In the genomic region with DNA sequence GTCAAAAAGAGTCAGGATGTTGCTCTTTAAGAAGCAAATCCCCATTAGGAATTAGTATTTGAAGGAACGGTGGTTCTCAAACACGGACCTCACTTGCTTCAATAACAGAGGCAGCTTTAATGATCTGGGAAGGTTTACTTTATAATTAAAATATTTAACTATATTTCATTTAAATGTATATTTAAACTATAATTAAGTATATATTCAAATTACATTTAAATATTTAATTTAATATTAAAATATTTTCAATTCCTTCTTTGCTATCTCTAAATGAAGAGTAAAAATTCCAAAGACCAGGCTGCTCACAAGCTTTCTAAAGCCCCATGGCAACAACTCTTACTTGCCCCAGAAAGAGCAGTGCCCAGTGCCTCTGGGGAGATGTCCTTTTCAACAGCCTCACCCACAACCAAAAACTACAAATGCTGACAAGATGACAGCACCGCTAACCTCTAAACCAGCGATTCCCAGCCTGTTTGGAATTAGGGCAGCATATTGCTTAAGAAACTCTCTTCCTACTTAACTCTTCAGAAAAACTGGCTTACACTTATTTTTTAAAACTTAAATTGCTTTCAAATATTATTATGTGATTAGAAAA, we compare ENCODE assay signal across 24 cellular contexts.
DNase-seq lines count a peak whose midpoint lies in the region; ATAC-seq, FAIRE-seq and TF ChIP-seq lines count a peak whose summit lies in the region.
"Had no signal": no experiment of that assay in that cellular context is flagged by ENCODE, and none has a peak within 500 bp of the region (broad histone marks: within the 10 kb centered on the region; RNA-seq: fewer than 3 reads in every experiment).

No MANE protein-coding gene starts in this region.

- H3K27ac Mint-ChIP-seq in brain (peak overlapping the region in 3 of 5 experiments; percentile 92 to 95 (median 93)), osteocyte (ENCODE audit: unreplicated experiment) (peak overlapping the region; percentile 76)
- H3K27ac Mint-ChIP-seq: B cell, H9 had no signal

- no peaks in the 10 kb centered on the region for H3K27me3 Mint-ChIP-seq in brain
- H3K27me3 Mint-ChIP-seq in osteocyte (ENCODE audit: unreplicated experiment), result no peaks in the 10 kb centered on the region

- no peaks in the 10 kb centered on the region for H3K36me3 ChIP-seq in BLaER1
- H3K36me3 ChIP-seq in kidney (ENCODE audit: control insufficient read depth in 1 of 2, insufficient read depth in 2 of 2, low read length in 2 of 2), result no peaks in the 10 kb centered on the region
- H3K36me3 ChIP-seq: SJSA1 had no signal

- H3K4me2 ChIP-seq in BLaER1, result peak overlapping the region; percentile 89
- H3K4me2 ChIP-seq: PC-9 had no signal

- H3K4me3 Mint-ChIP-seq in brain (peak overlapping the region in 3 of 5 experiments; percentile 42 to 74 (median 57)), osteocyte (ENCODE audit: unreplicated experiment) (no peak overlapping the region)
- H3K4me3 Mint-ChIP-seq: B cell, H9 had no signal

- no peak for ATAC-seq in HG03442 (IDR thresholded peaks at IDR 0.05; ENCODE audit: unreplicated experiment)
- ATAC-seq: Right ventricle myocardium inferior had no signal

- H4K20me1 ChIP-seq in BLaER1, result no peaks in the 10 kb centered on the region

- DNase-seq in kidney (no peak), osteocyte (ENCODE audit: extremely low spot score, unreplicated experiment) (no peak), SK-N-DZ (ENCODE audit: low spot score) (no peak), DMS 273 (lab: John Stamatoyannopoulos, UW; ENCODE audit: unreplicated experiment) (no peak)
- DNase-seq: Calu3, DMS153, DND-41, IMR-90, KG1, MM.1S, NCI-H1694, NCI-H2029 treated with DMSO at 0.1 percent for 48 hours, NCI-H446 treated with DMSO at 0.1 percent for 48 hours, NCI-H526, PC-9 had no signal

- H3K4me3 ChIP-seq in BLaER1, result no peak overlapping the region
- H3K4me3 ChIP-seq in kidney (ENCODE audit: low read length in 2 of 2), result no peak overlapping the region
- H3K4me3 ChIP-seq: PC-9, SJSA1 had no signal

- H3K36me3 Mint-ChIP-seq in brain, result no peaks in the 10 kb centered on the region
- no peaks in the 10 kb centered on the region for H3K36me3 Mint-ChIP-seq in osteocyte (ENCODE audit: unreplicated experiment)

- no peak overlapping the region for H3K9ac ChIP-seq in BLaER1
- no peak overlapping the region for H3K9ac ChIP-seq in kidney (ENCODE audit: low read length in 2 of 2)

- intact Hi-C loops in kidney (cut with DNase I), result no loop called here

- H3K4me1 ChIP-seq in BLaER1 (peaks cover 20% of the 10 kb centered on the region), kidney (ENCODE audit: control insufficient read depth in 1 of 2, insufficient read depth in 1 of 2, low read depth in 1 of 2, low read length in 2 of 2) (no peaks in the 10 kb centered on the region)
- H3K4me1 ChIP-seq: SJSA1 had no signal

- no peaks in the 10 kb centered on the region for H3K9me3 Mint-ChIP-seq in brain
- no peaks in the 10 kb centered on the region for H3K9me3 Mint-ChIP-seq in osteocyte (ENCODE audit: unreplicated experiment)
- H3K9me3 Mint-ChIP-seq: H9 had no signal

- H3K27ac ChIP-seq in BLaER1 (no peak overlapping the region), kidney (ENCODE audit: low read depth in 2 of 2, low read length in 2 of 2) (no peak overlapping the region)
- H3K27ac ChIP-seq: PC-9, SJSA1 had no signal

- peak; percentile 32 for FAIRE-seq in kidney (lab: Jason Lieb, UNC)
- FAIRE-seq: A204.1, GM19239 had no signal

- TF ChIP-seq CTCF in brain (conservative IDR thresholded peaks at IDR 0.05) (no peak), kidney (IDR thresholded peaks at IDR 0.05; ENCODE audit: borderline replicate concordance, extremely low read depth, insufficient read depth) (no peak), osteocyte (IDR thresholded peaks at IDR 0.05) (no peak)

- H3K4me1 Mint-ChIP-seq in brain (peaks cover 65% of the 10 kb centered on the region), osteocyte (ENCODE audit: unreplicated experiment) (peaks cover 48% of the 10 kb centered on the region)
- H3K4me1 Mint-ChIP-seq: B cell had no signal

- H3K9me3 ChIP-seq in BLaER1 (no peaks in the 10 kb centered on the region), kidney (ENCODE audit: control insufficient read depth in 1 of 2, low read length in 2 of 2) (no peaks in the 10 kb centered on the region)
- H3K9me3 ChIP-seq: SJSA1 had no signal

- H3K27me3 ChIP-seq in BLaER1, result no peaks in the 10 kb centered on the region
- H3K27me3 ChIP-seq: SJSA1 had no signal
